ENCODE assay signal across 37 cellular contexts in genomic region chr11:112308651-112309050, GRCh38. TPM values are rescaled to one million over a fixed set of nuclear protein-coding genes. Genes with fewer than 3 reads are reported as not detected.
"Had no signal": no experiment of that assay in that cellular context is flagged by ENCODE, and none has a peak within 500 bp of the region (broad histone marks: within the 10 kb centered on the region; RNA-seq: fewer than 3 reads in every experiment).

No MANE protein-coding gene starts in this region.

- ATAC-seq: activated CD8-positive, alpha-beta T cell treated with anti-CD3 and anti-CD28 coated beads for 36 hours; activated naive CD4-positive, alpha-beta T cell treated with anti-CD3 and anti-CD28 coated beads, Interleukin-2, amount 50 U/mL, for 72 hours; activated T-cell treated with anti-CD3 and anti-CD28 coated beads, Interleukin-2, amount 50 U/mL, for 4 hours; activated T-cell treated with anti-CD3 and anti-CD28 coated beads, Interleukin-2, amount 50 U/mL, for 72 hours; activated T-helper 17 cell treated with anti-CD3 and anti-CD28 coated beads, Interleukin-2, amount 50 U/mL, for 72 hours; body of pancreas had no signal

- H3K36me3 ChIP-seq: adrenal gland, brain microvascular endothelial cell, breast epithelium had no signal

- H3K4me1 ChIP-seq: body of pancreas, breast epithelium had no signal

- H3K27me3 ChIP-seq: adrenal gland, body of pancreas, brain microvascular endothelial cell, breast epithelium had no signal

- FAIRE-seq: astrocyte, TTC549 had no signal

- H3K27ac ChIP-seq: adrenal gland, body of pancreas, brain microvascular endothelial cell, breast epithelium, VCaP had no signal

- H3K9me3 ChIP-seq: adrenal gland, body of pancreas, breast epithelium had no signal

- H3K4me3 ChIP-seq: adrenal gland, body of pancreas, breast epithelium had no signal

- DNase-seq: activated B cell treated with CpG ODN at 0.5 μM for 24 hours; activated CD4-positive, alpha-beta memory T cell treated with anti-CD3 and anti-CD28 coated beads for 36 hours; activated CD4-positive, alpha-beta T cell treated with anti-CD3 and anti-CD28 coated beads for 4 hours; activated CD4-positive, alpha-beta T cell treated with anti-CD3 and anti-CD28 coated beads, Interleukin-2, amount 50 U/mL, for 1 hour; activated CD4-positive, alpha-beta T cell treated with anti-CD3 and anti-CD28 coated beads, Interleukin-2, amount 50 U/mL, for 4 hours; activated CD4-positive, CD25-positive, alpha-beta regulatory T cell treated with anti-CD3 and anti-CD28 coated beads, Interleukin-2, amount 50 U/mL, for 72 hours; activated CD8-positive, alpha-beta memory T cell treated with anti-CD3 and anti-CD28 coated beads, Interleukin-2, amount 50 U/mL, for 4 hours; activated CD8-positive, alpha-beta T cell treated with anti-CD3 and anti-CD28 coated beads for 36 hours; activated effector memory CD4-positive, alpha-beta T cell treated with anti-CD3 and anti-CD28 coated beads, Interleukin-2, amount 50 U/mL, for 16 hours; activated gamma-delta T cell treated with Interleukin-2 at 50 U/mL for 16 hours; activated naive CD4-positive, alpha-beta T cell; activated naive CD4-positive, alpha-beta T cell treated with anti-CD3 and anti-CD28 coated beads for 36 hours; activated naive CD4-positive, alpha-beta T cell treated with anti-CD3 and anti-CD28 coated beads, Interleukin-2, amount 50 U/mL, for 16 hours; activated naive CD8-positive, alpha-beta T cell treated with anti-CD3 and anti-CD28 coated beads for 36 hours; activated T-cell treated with anti-CD3 and anti-CD28 coated beads for 4 hours; activated T-cell treated with anti-CD3 and anti-CD28 coated beads, Interleukin-2, amount 50 U/mL, for 1 hour; activated T-cell treated with anti-CD3 and anti-CD28 coated beads, Interleukin-2, amount 50 U/mL, for 4 hours; activated T-cell treated with anti-CD3 and anti-CD28 coated beads, Interleukin-2, amount 50 U/mL, for 72 hours; adrenal gland; amniotic stem cell; aorta; body of pancreas; brain microvascular endothelial cell; central memory CD4-positive, alpha-beta T cell; T-helper 2 cell; T-helper 9 cell had no signal

RNA-seq across cellular contexts. Expression of gene PLET1, which starts 48.0 kb away (rescaled TPM):
- total RNA-seq: activated B cell treated with CpG ODN at 0.5 μM for 24 hours; activated CD4-positive, alpha-beta memory T cell treated with anti-CD3 and anti-CD28 coated beads for 36 hours; activated CD4-positive, alpha-beta T cell treated with anti-CD3 and anti-CD28 coated beads, Interleukin-2, amount 10 ng/mL, durations not matched to agents 24 days and 14 days; activated CD8-positive, alpha-beta memory T cell treated with anti-CD3 and anti-CD28 coated beads for 36 hours; activated CD8-positive, alpha-beta T cell treated with anti-CD3 and anti-CD28 coated beads for 36 hours; activated naive CD4-positive, alpha-beta T cell treated with anti-CD3 and anti-CD28 coated beads for 36 hours; activated naive CD4-positive, alpha-beta T cell treated with anti-CD3 and anti-CD28 coated beads, Interleukin-2, amount 50 U/mL, for 72 hours; activated naive CD8-positive, alpha-beta T cell treated with anti-CD3 and anti-CD28 coated beads for 36 hours; activated T-cell treated with anti-CD3 and anti-CD28 coated beads, Interleukin-2, amount 50 U/mL, for 4 hours; activated T-cell treated with anti-CD3 and anti-CD28 coated beads, Interleukin-2, amount 50 U/mL, for 72 hours; activated T-helper 1 cell treated with anti-CD3 and anti-CD28 coated beads, Interleukin-12 subunit alpha, Interleukin-12 subunit beta, Interleukin-2, Interleukin-4 antibody, amounts not matched to agents 30 ng/mL and 10 ng/mL and 1 ng/mL, durations not matched to agents 14 hours and 24 hours and 36 hours; activated T-helper 17 cell treated with anti-CD3 and anti-CD28 coated beads, Interleukin-2, amount 50 U/mL, for 72 hours; adrenal gland; aorta; astrocyte; body of pancreas; breast epithelium; cardiac septum; cerebellum had no signal
- polyA plus RNA-seq: adrenal gland, aorta had no signal
